In the genomic region with DNA sequence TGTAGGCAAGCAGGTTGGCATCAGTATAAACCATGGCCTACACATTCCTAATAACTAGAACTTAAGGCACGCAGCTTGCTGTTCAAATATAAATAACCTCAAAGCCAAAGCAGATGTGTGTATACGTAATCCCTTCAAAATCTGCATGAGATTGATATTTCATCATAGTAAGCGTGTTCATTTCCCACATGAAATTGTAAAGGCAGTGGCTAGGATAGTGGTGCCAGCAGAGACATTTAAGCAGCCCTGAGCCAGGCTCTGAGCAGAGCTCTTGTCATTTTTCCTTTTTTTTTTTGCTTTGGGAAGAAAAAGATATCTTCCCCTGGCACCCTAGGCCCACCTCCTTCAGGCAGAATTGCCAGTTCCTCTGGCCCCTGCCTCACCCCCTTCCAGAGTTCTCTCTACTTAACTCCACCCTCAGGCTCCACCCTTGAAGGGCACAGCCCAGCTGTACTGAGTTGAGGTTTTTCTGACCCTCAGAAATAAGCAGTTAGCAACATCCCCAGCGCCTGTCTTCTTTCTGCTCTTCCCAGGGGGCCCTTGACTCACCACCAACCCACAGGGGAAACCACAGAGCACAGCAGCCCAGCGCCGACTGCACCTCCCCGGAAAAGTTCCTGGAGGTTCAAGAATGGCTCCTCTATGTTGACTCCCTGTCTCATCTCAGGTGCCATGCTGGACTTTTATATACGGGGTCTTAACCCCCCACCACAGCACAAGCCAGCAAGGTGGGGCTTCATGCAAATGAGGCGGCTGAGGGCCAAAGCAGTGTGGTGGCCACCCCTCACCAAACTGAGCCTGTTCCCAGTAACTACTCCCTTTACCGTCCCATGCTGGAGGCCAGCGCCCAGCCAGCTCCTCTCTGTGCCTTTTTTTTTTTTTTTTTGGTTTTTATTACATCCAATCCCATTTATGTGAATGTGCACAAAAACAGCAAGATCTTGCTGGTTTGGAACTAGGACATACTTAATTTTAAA, we compare ENCODE assay signal across 9 cellular contexts.
A peak's percentile ranks its signal among the peaks of the same experiment; 100 is the strongest.
DNase-seq lines count a peak whose midpoint lies in the region; ATAC-seq and TF ChIP-seq lines count a peak whose summit lies in the region.
"Had no signal": no experiment of that assay in that cellular context is flagged by ENCODE, and none has a peak within 500 bp of the region (broad histone marks: within the 10 kb centered on the region; RNA-seq: fewer than 3 reads in every experiment).

No MANE protein-coding gene starts in this region.

- peak; percentile 52 for DNase-seq in AG20443 (ENCODE audit: low spot score)
- DNase-seq in Kasumi-1 (lab: John Stamatoyannopoulos, UW), result peak; percentile 32 to 37
- peak; percentile 43 to 56 for DNase-seq in activated T-cell treated with anti-CD3 and anti-CD28 coated beads, Interleukin-2, amount 50 U/mL, for 48 hours
- peak; percentile 93 for DNase-seq in iris pigment epithelial cell (ENCODE audit: low read depth)
- no peak for DNase-seq in upper lobe of right lung
- no peak for DNase-seq in NCI-H1417 treated with DMSO at 0.1 percent for 48 hours (lab: John Stamatoyannopoulos, UW)
- no peak for DNase-seq in central memory CD4-positive, alpha-beta T cell

- no peaks in the 10 kb centered on the region for H3K9me3 ChIP-seq in upper lobe of right lung
- H3K9me3 ChIP-seq: adrenal gland had no signal

- intact Hi-C loops in upper lobe of right lung (cut with DNase I), result no loop called here

- H3K4me1 ChIP-seq in upper lobe of right lung, result peaks cover 28% of the 10 kb centered on the region

- no peaks in the 10 kb centered on the region for H3K27me3 ChIP-seq in upper lobe of right lung
- H3K27me3 ChIP-seq: adrenal gland had no signal

- H3K4me3 ChIP-seq in upper lobe of right lung, result no peak overlapping the region
- H3K4me3 ChIP-seq: adrenal gland had no signal

- peak overlapping the region; percentile 78 for H3K27ac ChIP-seq in upper lobe of right lung

- ATAC-seq in GM21381 (IDR thresholded peaks at IDR 0.05; ENCODE audit: unreplicated experiment) (peak; percentile 72), upper lobe of right lung (peak; percentile 57)

- no peak for TF ChIP-seq CTCF in upper lobe of right lung (IDR thresholded peaks at IDR 0.05)

- no peaks in the 10 kb centered on the region for H3K36me3 ChIP-seq in upper lobe of right lung
- H3K36me3 ChIP-seq: adrenal gland had no signal

Comparison
In these comparisons a context has a peak if more than half of its experiments do, and no peak if none do; other contexts are left out.
1. DNase-seq: peak in AG20443 (single experiment), Kasumi-1 (2 of 2), activated T-cell treated with anti-CD3 and anti-CD28 coated beads, Interleukin-2, amount 50 U/mL, for 48 hours (2 of 2) and iris pigment epithelial cell (single experiment); none in upper lobe of right lung (single experiment), NCI-H1417 treated with DMSO at 0.1 percent for 48 hours (single experiment) and central memory CD4-positive, alpha-beta T cell (single experiment).